20 cellular contexts compared by ENCODE assay signal in genomic region chr1:53516181-53516580, GRCh38. TPM values are rescaled to one million over a fixed set of nuclear protein-coding genes. Genes with fewer than 3 reads are reported as not detected.
A peak's percentile ranks its signal among the peaks of the same experiment; 100 is the strongest.
DNase-seq lines count a peak whose midpoint lies in the region; TF ChIP-seq lines count a peak whose summit lies in the region.
"Had no signal": no experiment of that assay in that cellular context is flagged by ENCODE, and none has a peak within 500 bp of the region (broad histone marks: within the 10 kb centered on the region; RNA-seq: fewer than 3 reads in every experiment).

No MANE protein-coding gene starts in this region.

- H3K27ac Mint-ChIP-seq in activated naive CD4-positive, alpha-beta T cell treated with anti-CD3 and anti-CD28 coated beads, Interleukin-2, amount 10 ng/mL, durations not matched to agents 7 days and 5 days, result peak overlapping the region; percentile 45
- H3K27ac Mint-ChIP-seq in neural crest cell (ENCODE audit: unreplicated experiment), result peak overlapping the region; percentile 88
- H3K27ac Mint-ChIP-seq: CD8-positive, alpha-beta memory T cell had no signal

- no peak overlapping the region for H3K4me3 ChIP-seq in choroid plexus epithelial cell (ENCODE audit: low read depth, low read length)
- H3K4me3 ChIP-seq: GM23248 had no signal

- H3K27me3 Mint-ChIP-seq in activated naive CD4-positive, alpha-beta T cell treated with anti-CD3 and anti-CD28 coated beads, Interleukin-2, amount 10 ng/mL, durations not matched to agents 7 days and 5 days, result no peaks in the 10 kb centered on the region
- no peaks in the 10 kb centered on the region for H3K27me3 Mint-ChIP-seq in neural crest cell (ENCODE audit: low read depth)
- H3K27me3 Mint-ChIP-seq: CD4-positive, CD25-positive, alpha-beta regulatory T cell; CD8-positive, alpha-beta memory T cell had no signal

- H3K36me3 Mint-ChIP-seq in activated naive CD4-positive, alpha-beta T cell treated with anti-CD3 and anti-CD28 coated beads, Interleukin-2, amount 10 ng/mL, durations not matched to agents 7 days and 5 days, result no peaks in the 10 kb centered on the region
- no peaks in the 10 kb centered on the region for H3K36me3 Mint-ChIP-seq in neural crest cell (ENCODE audit: low read depth)
- H3K36me3 Mint-ChIP-seq: CD4-positive, CD25-positive, alpha-beta regulatory T cell; CD8-positive, alpha-beta memory T cell had no signal

- CTCF ChIA-PET in activated naive CD4-positive, alpha-beta T cell treated with anti-CD3 and anti-CD28 coated beads, Interleukin-2, amount 10 ng/mL, durations not matched to agents 7 days and 5 days (lab: Charles Lee), result no interaction called here

- no peak for TF ChIP-seq CTCF in choroid plexus epithelial cell (conservative IDR thresholded peaks at IDR 0.05; ENCODE audit: low read depth, low read length)
- no peak for TF ChIP-seq CTCF in neural crest cell (conservative IDR thresholded peaks at IDR 0.05)

- H3K4me1 Mint-ChIP-seq in activated naive CD4-positive, alpha-beta T cell treated with anti-CD3 and anti-CD28 coated beads, Interleukin-2, amount 10 ng/mL, durations not matched to agents 7 days and 5 days, result no peaks in the 10 kb centered on the region
- peaks cover 15% of the 10 kb centered on the region for H3K4me1 Mint-ChIP-seq in neural crest cell
- H3K4me1 Mint-ChIP-seq: CD4-positive, CD25-positive, alpha-beta regulatory T cell; CD8-positive, alpha-beta memory T cell had no signal

- no peak overlapping the region for H3K4me3 Mint-ChIP-seq in activated naive CD4-positive, alpha-beta T cell treated with anti-CD3 and anti-CD28 coated beads, Interleukin-2, amount 10 ng/mL, durations not matched to agents 7 days and 5 days
- no peak overlapping the region for H3K4me3 Mint-ChIP-seq in neural crest cell
- H3K4me3 Mint-ChIP-seq: CD4-positive, CD25-positive, alpha-beta regulatory T cell; CD8-positive, alpha-beta memory T cell had no signal

- H3K9me3 Mint-ChIP-seq in activated naive CD4-positive, alpha-beta T cell treated with anti-CD3 and anti-CD28 coated beads, Interleukin-2, amount 10 ng/mL, durations not matched to agents 7 days and 5 days, result no peaks in the 10 kb centered on the region
- no peaks in the 10 kb centered on the region for H3K9me3 Mint-ChIP-seq in neural crest cell
- H3K9me3 Mint-ChIP-seq: CD4-positive, CD25-positive, alpha-beta regulatory T cell; CD8-positive, alpha-beta memory T cell had no signal

- no peak for DNase-seq in activated naive CD4-positive, alpha-beta T cell treated with anti-CD3 and anti-CD28 coated beads, Interleukin-2, amount 10 ng/mL, durations not matched to agents 7 days and 5 days
- no peak for DNase-seq in activated naive CD4-positive, alpha-beta T cell (lab: John Stamatoyannopoulos, UW)
- DNase-seq in choroid plexus epithelial cell (ENCODE audit: low read depth), result peak; percentile 23
- no peak for DNase-seq in neural crest cell (ENCODE audit: low read depth, low spot score)
- no peak for DNase-seq in activated gamma-delta T cell (lab: John Stamatoyannopoulos, UW)
- DNase-seq in T-helper 9 cell, result no peak
- DNase-seq: ACHN; BE2C; C1 segment of cervical spinal cord; CD4-positive, CD25-positive, alpha-beta regulatory T cell; CD8-positive, alpha-beta memory T cell; COR-L47; DMS153; DMS79; GDM1; GM23248; HCEC 1CT had no signal

RNA-seq across cellular contexts. Expression of gene DMRTB1, which starts 57.0 kb away (rescaled TPM):
- total RNA-seq in neural crest cell, result not detected in 2 replicates
- total RNA-seq: CD4-positive, CD25-positive, alpha-beta regulatory T cell; CD8-positive, alpha-beta memory T cell; Daoy; GM23248; H4; HT-29 had no signal
